Comparison of ENCODE assay signal across 8 cellular contexts in genomic region chr4:183504064-183504929, GRCh38. TPM values are rescaled to one million over a fixed set of nuclear protein-coding genes. Genes with fewer than 3 reads are reported as not detected.
DNase-seq lines count a peak whose midpoint lies in the region; ATAC-seq and TF ChIP-seq lines count a peak whose summit lies in the region.

No MANE protein-coding gene starts in this region.

- H3K36me3 ChIP-seq in PC-3 (ENCODE audit: low read depth, low read length) (no peaks in the 10 kb centered on the region), esophagus (ENCODE audit: control insufficient read depth in 2 of 2, insufficient read depth in 2 of 2, low read length in 1 of 2) (no peaks in the 10 kb centered on the region), muscle layer of duodenum (ENCODE audit: control insufficient read depth in 1 of 2, insufficient read depth in 2 of 2, low read length in 2 of 2) (peaks cover 0 to 4% of the 10 kb centered on the region in 2 donors)

- H3K4me3 Mint-ChIP-seq in activated T-cell treated with anti-CD3 and anti-CD28 coated beads, Interleukin-2, amount 50 U/mL, for 4 hours, result peak overlapping the region; percentile 95

- CTCF ChIA-PET in PC-3 (lab: Charles Lee), result interaction anchor here (0.9 kb wide), 1 partner anchor 96 kb away, joined by 3 read pairs; no protein-coding TSS in a partner anchor

- peak overlapping the region; percentile 77 for H2AFZ ChIP-seq in PC-3 (ENCODE audit: low read length)

- no peaks in the 10 kb centered on the region for H3K27me3 Mint-ChIP-seq in activated T-cell treated with anti-CD3 and anti-CD28 coated beads, Interleukin-2, amount 50 U/mL, for 4 hours (ENCODE audit: low read depth)

- H3K9me2 ChIP-seq in PC-3 (replicated peaks; ENCODE audit: low read length), result no peaks in the 10 kb centered on the region

- H3K79me2 ChIP-seq in PC-3 (ENCODE audit: low read length), result peaks cover 59% of the 10 kb centered on the region

- POLR2A ChIA-PET in PC-3 (lab: Charles Lee; ENCODE audit: unreplicated experiment), result interaction anchor here (0.6 kb wide), 1 partner anchor 132 kb away, joined by 4 read pairs; no protein-coding TSS in a partner anchor

- no peaks in the 10 kb centered on the region for H3F3A ChIP-seq in PC-3 (ENCODE audit: low read length, unreplicated experiment)

- ATAC-seq in GM21619 (IDR thresholded peaks at IDR 0.05; ENCODE audit: unreplicated experiment) (peak; percentile 65), PC-3 (peak; percentile 75)
- ATAC-seq in activated T-cell treated with anti-CD3 and anti-CD28 coated beads, Interleukin-2, amount 50 U/mL, for 4 hours, result peak; percentile 76 to 81

- no peaks in the 10 kb centered on the region for H3K9me3 ChIP-seq in PC-3 (ENCODE audit: low read length)
- H3K9me3 ChIP-seq in esophagus (ENCODE audit: control insufficient read depth in 2 of 2, insufficient read depth in 1 of 2, low read depth in 1 of 2, low read length in 1 of 2), result no peaks in the 10 kb centered on the region
- H3K9me3 ChIP-seq in muscle layer of duodenum (ENCODE audit: control insufficient read depth in 1 of 2, low read length in 2 of 2), result no peaks in the 10 kb centered on the region

- DNase-seq in DMS53 (lab: John Stamatoyannopoulos, UW) (peak; percentile 98), PC-3 (peak; percentile 95)
- peak; percentile 94 for DNase-seq in Jurkat, Clone E6-1 (ENCODE audit: low read depth, low spot score)
- peak; percentile 99 for DNase-seq in activated T-cell treated with anti-CD3 and anti-CD28 coated beads, Interleukin-2, amount 50 U/mL, for 4 hours
- DNase-seq in stimulated activated CD8-positive, alpha-beta memory T cell treated with anti-CD3 and anti-CD28 coated beads, Interleukin-7, amount 100 ng/mL, for 4 hours (ENCODE audit: low read depth in 2 of 2), result peak; percentile 98 to 100

- 0 to 1% methylated on average over 75 to 106 of the region's 106 CpGs for WGBS in esophagus, 2 donors

- H3K36me3 Mint-ChIP-seq in activated T-cell treated with anti-CD3 and anti-CD28 coated beads, Interleukin-2, amount 50 U/mL, for 4 hours (ENCODE audit: insufficient read depth), result no peaks in the 10 kb centered on the region

- H3K27me3 ChIP-seq in PC-3 (ENCODE audit: low read length) (no peaks in the 10 kb centered on the region), esophagus (ENCODE audit: control insufficient read depth in 1 of 2, insufficient read depth in 2 of 2, low read length in 2 of 2) (no peaks in the 10 kb centered on the region), muscle layer of duodenum (ENCODE audit: low read depth, low read length) (no peaks in the 10 kb centered on the region)

- BruUV-seq in PC-3 (replicated peaks; lab: Mats Ljungman, UMichigan), result no TSS peak

- H3K4me1 ChIP-seq in PC-3 (ENCODE audit: insufficient read depth, low read length) (peaks cover 14% of the 10 kb centered on the region), esophagus (ENCODE audit: control insufficient read depth in 2 of 2, insufficient read depth in 2 of 2, low read length in 1 of 2) (no peaks in the 10 kb centered on the region), muscle layer of duodenum (ENCODE audit: control insufficient read depth in 1 of 2, insufficient read depth in 2 of 2, low read length in 2 of 2) (peaks cover 7 to 19% of the 10 kb centered on the region in 2 donors)

- TF ChIP-seq CTCF in PC-3 (conservative IDR thresholded peaks at IDR 0.05; ENCODE audit: low read depth, low read length), result no peak

- intact Hi-C loops in PC-3 (cut with micrococcal nuclease), result loop anchor here (2.0 to 10.0 kb wide), 3 partner anchors 59 to 133 kb away; partner anchors contain the start of gene CDKN2AIP

- H3K4me1 Mint-ChIP-seq in activated T-cell treated with anti-CD3 and anti-CD28 coated beads, Interleukin-2, amount 50 U/mL, for 4 hours (ENCODE audit: low read depth), result peaks cover 23% of the 10 kb centered on the region

- no peaks in the 10 kb centered on the region; the same call in 1 of the 2 replicates for H4K20me1 ChIP-seq in PC-3 (ENCODE audit: low read length)

- H3K27ac ChIP-seq in PC-3 (ENCODE audit: low read length) (peak overlapping the region; percentile 65), esophagus (ENCODE audit: low read depth in 2 of 2, low read length in 1 of 2) (peak overlapping the region; percentile 93 to 99), muscle layer of duodenum (ENCODE audit: low read length) (peak overlapping the region; percentile 67)

- H3K4me3 ChIP-seq in Jurkat, Clone E6-1 (ENCODE audit: low read length), result peak overlapping the region; percentile 89
- peak overlapping the region; percentile 93 for H3K4me3 ChIP-seq in PC-3 (ENCODE audit: low read length)
- peak overlapping the region; percentile 69 to 83 for H3K4me3 ChIP-seq in esophagus (ENCODE audit: low read depth in 1 of 2, low read length in 2 of 2)
- H3K4me3 ChIP-seq in muscle layer of duodenum (ENCODE audit: low read depth in 1 of 2, low read length in 2 of 2), result peak overlapping the region; percentile 93 to 99

- no peaks in the 10 kb centered on the region for H3K9me3 Mint-ChIP-seq in activated T-cell treated with anti-CD3 and anti-CD28 coated beads, Interleukin-2, amount 50 U/mL, for 4 hours

- H3K9ac ChIP-seq in PC-3 (ENCODE audit: low read length), result peak overlapping the region; percentile 87

- H3K4me2 ChIP-seq in PC-3 (ENCODE audit: low read length), result peak overlapping the region; percentile 98

RNA-seq across cellular contexts. Expression of gene ING2, which starts 0.6 kb away (rescaled TPM):
- polyA plus RNA-seq in Jurkat, Clone E6-1 (2012; ENCODE audit: insufficient read depth, insufficient read length), result 25.3 TPM
- total RNA-seq in PC-3 (2014; rRNA removed), result 12.4 and 17.3 TPM in 2 replicates
- total RNA-seq in activated T-cell treated with anti-CD3 and anti-CD28 coated beads, Interleukin-2, amount 50 U/mL, for 4 hours, result 10 to 100 TPM in 2 of 3 donors, 1 to 10 TPM in 1; 9.9 to 11.1 (median 10.3) TPM
- 10 to 100 TPM in 1 of 2 donors, 1 to 10 TPM in 1; 9.0 to 14.8 TPM for polyA plus RNA-seq in esophagus

RNA-seq across cellular contexts. Expression of gene CDKN2AIP, which starts 59.9 kb away (rescaled TPM):
- 22.2 TPM for polyA plus RNA-seq in Jurkat, Clone E6-1 (2012; ENCODE audit: insufficient read depth, insufficient read length)
- 21.2 and 31.5 TPM in 2 replicates for total RNA-seq in PC-3 (2014; rRNA removed)
- 10 to 100 TPM; 25.6 to 27.2 (median 26.3) TPM for total RNA-seq in activated T-cell treated with anti-CD3 and anti-CD28 coated beads, Interleukin-2, amount 50 U/mL, for 4 hours
- 10 to 100 TPM; 18.9 to 20.8 TPM for polyA plus RNA-seq in esophagus

Comparison
In these comparisons a context has a peak if more than half of its experiments do, and no peak if none do; other contexts are left out.
1. Peak in every context shown above with its lines: DNase-seq, ATAC-seq, H3K4me3 ChIP-seq and H3K27ac ChIP-seq.